11 cellular contexts compared by ENCODE assay signal in the genomic region with DNA sequence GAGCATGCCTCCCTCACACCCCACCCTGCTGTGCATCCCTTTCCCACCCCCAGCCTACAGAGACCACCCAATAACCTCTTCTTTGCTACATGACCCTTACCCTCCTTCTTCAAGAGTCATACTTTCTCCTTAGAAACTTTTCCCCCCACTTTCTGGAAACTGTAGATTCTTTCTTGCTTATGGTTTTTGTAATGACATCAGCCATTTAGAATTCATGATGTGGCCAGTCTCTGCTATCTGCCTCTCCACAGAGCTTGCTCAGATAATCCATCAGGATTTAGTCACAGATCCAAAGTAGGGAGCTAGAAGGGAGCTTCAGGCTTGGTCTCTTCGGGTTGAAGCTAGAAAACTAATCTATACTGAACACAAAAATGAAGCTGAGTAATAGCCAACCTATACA. TPM values are rescaled to one million over a fixed set of nuclear protein-coding genes. Genes with fewer than 3 reads are reported as not detected.
DNase-seq lines count a peak whose midpoint lies in the region; ATAC-seq and TF ChIP-seq lines count a peak whose summit lies in the region.
"Had no signal": no experiment of that assay in that cellular context is flagged by ENCODE, and none has a peak within 500 bp of the region (broad histone marks: within the 10 kb centered on the region; RNA-seq: fewer than 3 reads in every experiment).

No MANE protein-coding gene starts in this region.

- no peak for ATAC-seq in T-helper 17 cell
- ATAC-seq in HG03108 (IDR thresholded peaks at IDR 0.05; ENCODE audit: unreplicated experiment), result no peak

- H3K36me3 Mint-ChIP-seq in T-helper 17 cell (ENCODE audit: low read depth), result peaks cover 5% of the 10 kb centered on the region

- H3K27ac ChIP-seq in caudate nucleus (ENCODE audit: low read depth, low read length), result no peak overlapping the region

- TF ChIP-seq CTCF in fibroblast of mammary gland (conservative IDR thresholded peaks at IDR 0.05; ENCODE audit: control insufficient read depth, insufficient read depth, low read depth, low read length), result no peak

- no peaks in the 10 kb centered on the region for H3K36me3 ChIP-seq in HAP-1 (replicated peaks)

- in situ Hi-C loops in Caki2 (cut with HindIII; ENCODE audit: low pct_unique_long_range_greater_than_20kb, low sequenced_read_pairs) (no loop called here), HAP-1 (cut with MboI; ENCODE audit: low sequenced_read_pairs) (no loop called here)

- intact Hi-C loops in head of caudate nucleus (cut with DNase I), result no loop called here

- peaks cover 44% of the 10 kb centered on the region for H3K4me1 Mint-ChIP-seq in T-helper 17 cell

- H3K4me3 Mint-ChIP-seq in T-helper 17 cell, result peak overlapping the region; percentile 71

- H3K9me3 ChIP-seq in T-helper 17 cell (ENCODE audit: control insufficient read depth, low read length, poor library complexity, severe bottlenecking) (no peaks in the 10 kb centered on the region), HAP-1 (no peaks in the 10 kb centered on the region)

- no peaks in the 10 kb centered on the region for H3K27me3 ChIP-seq in HAP-1 (ENCODE audit: low read depth)

- H3K27me3 Mint-ChIP-seq in T-helper 17 cell, result no peaks in the 10 kb centered on the region

- H3K4me3 ChIP-seq in fibroblast of mammary gland (ENCODE audit: control insufficient read depth, low read depth, low read length) (no peak overlapping the region), HAP-1 (no peak overlapping the region)

- no peaks in the 10 kb centered on the region for H3K4me1 ChIP-seq in HAP-1

- peak overlapping the region; percentile 100 for H3K27ac Mint-ChIP-seq in T-helper 17 cell

- peak; percentile 57 for DNase-seq in A172 (ENCODE audit: low spot score)
- peak; percentile 17 for DNase-seq in Caki2 (ENCODE audit: low read depth)
- DNase-seq in T-helper 17 cell, result no peak
- peak; percentile 90 for DNase-seq in fibroblast of mammary gland (ENCODE audit: low read depth)
- DNase-seq in caudate nucleus (lab: John Stamatoyannopoulos, UW), result no peak
- no peak for DNase-seq in head of caudate nucleus
- DNase-seq in HAP-1 (ENCODE audit: low spot score in 2 of 2), result no peak
- DNase-seq: activated gamma-delta T cell, DMS 273 treated with DMSO at 0.1 percent for 48 hours, T-helper 9 cell had no signal

RNA-seq across cellular contexts. Expression of a gene that starts 36.5 kb away (rescaled TPM):
- total RNA-seq in A172 (2014; rRNA removed; shearing (Covaris generic)), result 7.1 and 21.8 TPM in 2 replicates
- total RNA-seq in Caki2 (2014; rRNA removed; shearing (Covaris generic); ENCODE audit: low replicate concordance), result 88.0 and 103 TPM in 2 replicates
- total RNA-seq in T-helper 17 cell, result 10 to 100 TPM; 18.5 to 28.3 TPM

RNA-seq across cellular contexts. Expression of a gene that starts 48.7 kb away (rescaled TPM):
- total RNA-seq in A172 (2014; rRNA removed; shearing (Covaris generic)), result 298 and 318 TPM in 2 replicates
- 145 and 165 TPM in 2 replicates for total RNA-seq in Caki2 (2014; rRNA removed; shearing (Covaris generic); ENCODE audit: low replicate concordance)
- 100 to 1,000 TPM; 558 to 772 TPM for total RNA-seq in T-helper 17 cell

Comparison
In these comparisons a context has a peak if more than half of its experiments do, and no peak if none do; other contexts are left out.
1. DNase-seq: peak in A172 (single experiment), Caki2 (single experiment) and fibroblast of mammary gland (single experiment); none in T-helper 17 cell (0 of 3), caudate nucleus (0 of 61), head of caudate nucleus (0 of 42) and HAP-1 (0 of 2).